1 cellular context compared by ENCODE assay signal in the genomic region with DNA sequence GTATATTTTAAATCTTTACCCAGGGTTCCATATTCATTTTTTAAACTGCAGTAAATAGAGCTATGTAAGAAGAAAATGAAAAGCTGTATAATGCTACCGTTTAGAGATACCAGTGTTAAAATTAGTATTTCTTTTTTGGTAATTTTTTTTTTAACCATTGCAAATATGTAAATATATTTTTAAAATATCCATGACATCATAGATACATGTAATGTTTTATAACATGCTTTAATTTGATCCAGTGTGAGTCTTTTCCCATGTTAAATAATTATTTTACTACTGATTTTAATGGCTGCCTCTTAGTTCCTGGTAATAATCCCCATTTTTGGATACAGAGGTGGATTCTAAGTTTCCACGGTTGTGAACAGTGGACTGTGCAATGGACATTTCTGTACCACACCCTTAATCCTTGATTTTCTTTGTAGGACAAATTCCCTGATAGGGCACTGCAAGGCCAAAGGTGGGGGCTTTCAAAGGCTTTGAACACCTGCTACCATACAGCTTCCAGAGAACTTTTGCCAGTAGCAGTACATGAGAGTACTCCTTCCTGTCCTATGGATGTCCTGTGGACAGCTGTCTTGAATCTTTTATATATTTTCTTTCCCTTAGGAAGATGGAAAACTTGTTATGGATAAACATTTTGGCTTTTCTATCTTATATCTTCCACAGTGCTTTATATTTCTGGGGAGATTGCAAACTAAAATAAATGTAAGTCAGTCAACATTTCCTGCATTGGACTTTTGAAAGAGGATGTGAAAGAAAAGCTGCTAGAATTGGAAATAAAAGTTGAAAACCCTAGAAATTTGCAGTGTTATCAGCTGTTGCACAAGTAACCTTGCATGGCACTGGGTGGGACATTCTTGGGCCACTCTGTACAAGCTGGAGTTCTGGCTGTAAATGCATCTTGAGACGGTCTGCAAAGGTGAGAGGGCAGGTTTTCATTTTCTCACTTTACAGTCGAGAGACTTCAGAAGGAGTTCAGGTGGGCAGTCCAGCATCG.
A peak's percentile ranks its signal among the peaks of the same experiment; 100 is the strongest.
TF ChIP-seq lines count a peak whose summit lies in the region.

No MANE protein-coding gene starts in this region.

TF ChIP-seq in GM12878, 131 proteins besides CTCF, POLR2A, EP300 and RAD21:
- TF ChIP-seq IRF3 (IDR thresholded peaks at IDR 0.05), result no peak
- peak; percentile 40 to 47; a peak in 1 of 4 replicates for TF ChIP-seq IKZF2 (IDR thresholded peaks at IDR 0.05)
- TF ChIP-seq EED (IDR thresholded peaks at IDR 0.05; ENCODE audit: low read depth), result no peak
- peak; percentile 60; the same call in 1 of the 2 replicates for TF ChIP-seq DPF2 (IDR thresholded peaks at IDR 0.05)
- TF ChIP-seq YBX1 (IDR thresholded peaks at IDR 0.05), result no peak
- peak; percentile 77 for TF ChIP-seq SPI1 (IDR thresholded peaks at IDR 0.05; ENCODE audit: borderline replicate concordance, insufficient read depth, low read depth, low read length)
- no peak for TF ChIP-seq JUND (IDR thresholded peaks at IDR 0.05; ENCODE audit: low read depth, low read length)
- no peak for TF ChIP-seq SUZ12 (IDR thresholded peaks at IDR 0.05; ENCODE audit: unreplicated experiment)
- TF ChIP-seq MEF2A (IDR thresholded peaks at IDR 0.05; ENCODE audit: insufficient read depth, low read depth, low read length), result 0 out of 2 replicates have a peak, but pooled peaks have one; percentile 6
- TF ChIP-seq NFXL1 (IDR thresholded peaks at IDR 0.05; ENCODE audit: borderline replicate concordance), result no peak
- no peak for TF ChIP-seq KAT2A (conservative IDR thresholded peaks at IDR 0.05; ENCODE audit: control insufficient read depth, low read depth, low read length)
- TF ChIP-seq NR2F1 (conservative IDR thresholded peaks at IDR 0.05), result no peak
- no peak for TF ChIP-seq ZBED1 (IDR thresholded peaks at IDR 0.05; ENCODE audit: borderline replicate concordance)
- TF ChIP-seq RFX5 (IDR thresholded peaks at IDR 0.05; ENCODE audit: low read depth, low read length), result no peak
- TF ChIP-seq TCF3 (IDR thresholded peaks at IDR 0.05; ENCODE audit: borderline replicate concordance, insufficient read depth, low read depth, low read length), result no peak
- TF ChIP-seq SIX5 (IDR thresholded peaks at IDR 0.05; ENCODE audit: low read depth, low read length, severe bottlenecking), result no peak
- TF ChIP-seq CREB1 (IDR thresholded peaks at IDR 0.05; ENCODE audit: low read depth), result no peak
- TF ChIP-seq PAX8 (IDR thresholded peaks at IDR 0.05), result no peak
- no peak for TF ChIP-seq HDAC2 (IDR thresholded peaks at IDR 0.05)
- peak; percentile 52; the same call in 1 of the 2 replicates for TF ChIP-seq IKZF1 (conservative IDR thresholded peaks at IDR 0.05)
- peak; percentile 58 for TF ChIP-seq ATF7 (IDR thresholded peaks at IDR 0.05; ENCODE audit: low read depth)
- TF ChIP-seq HDAC6 (IDR thresholded peaks at IDR 0.05; ENCODE audit: unreplicated experiment), result no peak
TF ChIP-seq in GM12878: peak in this region for 6.
